19 cellular contexts compared by ENCODE assay signal in genomic region chr6:46276571-46277142, GRCh38.
"Had no signal": no experiment of that assay in that cellular context is flagged by ENCODE, and none has a peak within 500 bp of the region (broad histone marks: within the 10 kb centered on the region; RNA-seq: fewer than 3 reads in every experiment).

No MANE protein-coding gene starts in this region.

- H3K4me3 ChIP-seq: hepatocyte, neural progenitor cell, ovary, prostate gland, spleen, thyroid gland had no signal

- H3K27ac ChIP-seq: foreskin keratinocyte, hepatocyte, neural progenitor cell, ovary, prostate gland, spleen, thyroid gland had no signal

- H3K27ac Mint-ChIP-seq: dendritic cell treated with granulocyte-macrophage colony-stimulating factor and Interleukin-4, amounts not matched to agents 40 ng/mL and 50 ng/mL, for 4 days; natural killer cell; neural progenitor cell; stimulated activated naive B cell treated with anti-CD40 and anti-IgM and Interleukin-4, amounts not matched to agents 10 μg/mL and 1 μg/mL and 100 μg/mL, for 72 hours; stimulated activated naive CD8-positive, alpha-beta T cell treated with anti-CD3 and anti-CD28 coated beads, Interleukin-15, amount 100 ng/mL, for 72 hours; type B pancreatic cell had no signal

- H3K27me3 Mint-ChIP-seq: dendritic cell treated with granulocyte-macrophage colony-stimulating factor and Interleukin-4, amounts not matched to agents 40 ng/mL and 50 ng/mL, for 4 days; type B pancreatic cell had no signal

- DNase-seq: foreskin keratinocyte; mammary epithelial cell; natural killer cell; ovary; retina; spleen; stimulated activated CD4-positive, alpha-beta T cell treated with anti-CD3 and anti-CD28 coated beads, Interleukin-15, amount 100 ng/mL, for 24 hours; stimulated activated CD4-positive, alpha-beta T cell treated with anti-CD3 and anti-CD28 coated beads, Interleukin-1b, Interleukin-23, amount 100 ng/mL, for 48 hours; stimulated activated CD4-positive, alpha-beta T cell treated with anti-CD3 and anti-CD28 coated beads, Interleukin-4, amount 100 ng/mL, for 24 hours; stimulated activated naive B cell treated with anti-CD40 and anti-IgM and Interleukin-4, amounts not matched to agents 10 μg/mL and 1 μg/mL and 100 μg/mL, for 72 hours; stimulated activated naive CD8-positive, alpha-beta T cell treated with anti-CD3 and anti-CD28 coated beads, Interleukin-15, amount 100 ng/mL, for 72 hours; thyroid gland had no signal

- H3K36me3 ChIP-seq: neural progenitor cell, ovary, prostate gland, spleen, thyroid gland had no signal

- H3K27me3 ChIP-seq: foreskin keratinocyte, hepatocyte, neural progenitor cell, ovary, thyroid gland had no signal

- ATAC-seq: foreskin keratinocyte; left lobe of liver; natural killer cell; sciatic nerve; stimulated activated naive B cell treated with anti-CD40 and anti-IgM and Interleukin-4, amounts not matched to agents 10 μg/mL and 1 μg/mL and 100 μg/mL, for 72 hours; stimulated activated naive CD8-positive, alpha-beta T cell treated with anti-CD3 and anti-CD28 coated beads, Interleukin-15, amount 100 ng/mL, for 72 hours had no signal

- H3K9me3 Mint-ChIP-seq: dendritic cell treated with granulocyte-macrophage colony-stimulating factor and Interleukin-4, amounts not matched to agents 40 ng/mL and 50 ng/mL, for 4 days; natural killer cell; neural progenitor cell; stimulated activated naive B cell treated with anti-CD40 and anti-IgM and Interleukin-4, amounts not matched to agents 10 μg/mL and 1 μg/mL and 100 μg/mL, for 72 hours; stimulated activated naive CD8-positive, alpha-beta T cell treated with anti-CD3 and anti-CD28 coated beads, Interleukin-15, amount 100 ng/mL, for 72 hours; type B pancreatic cell had no signal

- H3K36me3 Mint-ChIP-seq: natural killer cell; neural progenitor cell; stimulated activated naive B cell treated with anti-CD40 and anti-IgM and Interleukin-4, amounts not matched to agents 10 μg/mL and 1 μg/mL and 100 μg/mL, for 72 hours; type B pancreatic cell had no signal

- H3K4me1 ChIP-seq: foreskin keratinocyte, neural progenitor cell, prostate gland, spleen, thyroid gland had no signal

- H3K9me3 ChIP-seq: ovary, prostate gland, spleen, thyroid gland had no signal

- H3K4me3 Mint-ChIP-seq: dendritic cell treated with granulocyte-macrophage colony-stimulating factor and Interleukin-4, amounts not matched to agents 40 ng/mL and 50 ng/mL, for 4 days; natural killer cell; neural progenitor cell; stimulated activated naive B cell treated with anti-CD40 and anti-IgM and Interleukin-4, amounts not matched to agents 10 μg/mL and 1 μg/mL and 100 μg/mL, for 72 hours; stimulated activated naive CD8-positive, alpha-beta T cell treated with anti-CD3 and anti-CD28 coated beads, Interleukin-15, amount 100 ng/mL, for 72 hours; type B pancreatic cell had no signal

- H3K4me1 Mint-ChIP-seq: neural progenitor cell; stimulated activated naive B cell treated with anti-CD40 and anti-IgM and Interleukin-4, amounts not matched to agents 10 μg/mL and 1 μg/mL and 100 μg/mL, for 72 hours; stimulated activated naive CD8-positive, alpha-beta T cell treated with anti-CD3 and anti-CD28 coated beads, Interleukin-15, amount 100 ng/mL, for 72 hours had no signal
